17 cellular contexts compared by ENCODE assay signal in the genomic region with DNA sequence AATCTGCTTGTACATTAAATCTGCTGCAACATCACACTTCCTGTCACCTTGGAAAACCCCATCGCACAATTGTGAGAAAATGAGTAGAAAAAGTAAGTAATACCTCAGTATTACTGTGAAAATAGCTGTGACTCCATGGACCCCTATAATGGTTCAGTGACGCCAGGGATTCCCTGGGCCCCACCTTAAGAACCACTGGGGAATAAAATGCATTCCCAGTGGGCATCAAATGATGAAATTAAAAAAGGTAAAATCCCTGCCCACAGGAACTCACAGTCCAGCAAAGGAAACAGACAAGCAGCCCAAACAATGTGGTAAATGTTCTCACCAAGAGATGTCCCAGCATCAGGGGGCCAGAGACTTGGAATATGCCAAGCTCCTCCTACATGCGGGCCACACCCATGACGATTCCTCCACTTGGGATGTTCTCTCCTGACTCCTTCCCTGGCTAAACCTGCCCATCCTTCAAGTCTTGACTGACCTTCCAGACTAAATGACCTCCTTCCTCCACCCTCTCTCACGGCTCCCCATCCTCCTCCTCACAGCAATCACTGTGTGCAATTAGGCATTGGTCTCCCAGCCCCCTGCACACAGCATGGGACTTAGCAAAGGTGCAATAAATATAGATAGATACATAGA.
"Had no signal": no experiment of that assay in that cellular context is flagged by ENCODE, and none has a peak within 500 bp of the region (broad histone marks: within the 10 kb centered on the region; RNA-seq: fewer than 3 reads in every experiment).

No MANE protein-coding gene starts in this region.

- ATAC-seq: stimulated activated naive B cell treated with anti-CD40 and anti-IgM and Interleukin-4, amounts not matched to agents 10 μg/mL and 1 μg/mL and 100 μg/mL, for 72 hours had no signal

- FAIRE-seq: colon had no signal

- H3K36me3 ChIP-seq: gastrocnemius medialis, spleen had no signal

- DNase-seq: activated CD4-positive, alpha-beta T cell treated with anti-CD3 and anti-CD28 coated beads, Interleukin-2, amount 10 ng/mL, durations not matched to agents 7 days and 5 days; activated naive CD4-positive, alpha-beta T cell; activated naive CD8-positive, alpha-beta T cell treated with anti-CD3 and anti-CD28 coated beads for 36 hours; amniotic stem cell; caudate nucleus; dorsolateral prefrontal cortex; endodermal cell; head of caudate nucleus; kidney glomerular epithelial cell; sigmoid colon; spleen; stimulated activated naive B cell treated with anti-CD40 and anti-IgM and Interleukin-4, amounts not matched to agents 10 μg/mL and 1 μg/mL and 100 μg/mL, for 72 hours; T-helper 1 cell; T-helper 9 cell had no signal

- H3K27ac Mint-ChIP-seq: activated CD4-positive, alpha-beta T cell treated with anti-CD3 and anti-CD28 coated beads, Interleukin-2, amount 10 ng/mL, durations not matched to agents 7 days and 5 days; activated naive CD8-positive, alpha-beta T cell treated with anti-CD3 and anti-CD28 coated beads for 36 hours; endodermal cell; memory B cell; stimulated activated naive B cell treated with anti-CD40 and anti-IgM and Interleukin-4, amounts not matched to agents 10 μg/mL and 1 μg/mL and 100 μg/mL, for 72 hours had no signal

- H3K4me3 Mint-ChIP-seq: activated CD4-positive, alpha-beta T cell treated with anti-CD3 and anti-CD28 coated beads, Interleukin-2, amount 10 ng/mL, durations not matched to agents 7 days and 5 days; activated naive CD8-positive, alpha-beta T cell treated with anti-CD3 and anti-CD28 coated beads for 36 hours; endodermal cell; memory B cell; stimulated activated naive B cell treated with anti-CD40 and anti-IgM and Interleukin-4, amounts not matched to agents 10 μg/mL and 1 μg/mL and 100 μg/mL, for 72 hours had no signal

- H3K9me3 Mint-ChIP-seq: activated CD4-positive, alpha-beta T cell treated with anti-CD3 and anti-CD28 coated beads, Interleukin-2, amount 10 ng/mL, durations not matched to agents 7 days and 5 days had no signal

- H3K4me3 ChIP-seq: dorsolateral prefrontal cortex, gastrocnemius medialis, sigmoid colon, spleen had no signal

- H3K36me3 Mint-ChIP-seq: activated naive CD8-positive, alpha-beta T cell treated with anti-CD3 and anti-CD28 coated beads for 36 hours; stimulated activated naive B cell treated with anti-CD40 and anti-IgM and Interleukin-4, amounts not matched to agents 10 μg/mL and 1 μg/mL and 100 μg/mL, for 72 hours had no signal

- H3K4me1 ChIP-seq: gastrocnemius medialis had no signal

- H3K27me3 ChIP-seq: sigmoid colon had no signal

- H3K9me3 ChIP-seq: gastrocnemius medialis, sigmoid colon had no signal
